ENCODE assay signal across 23 cellular contexts in the genomic region with DNA sequence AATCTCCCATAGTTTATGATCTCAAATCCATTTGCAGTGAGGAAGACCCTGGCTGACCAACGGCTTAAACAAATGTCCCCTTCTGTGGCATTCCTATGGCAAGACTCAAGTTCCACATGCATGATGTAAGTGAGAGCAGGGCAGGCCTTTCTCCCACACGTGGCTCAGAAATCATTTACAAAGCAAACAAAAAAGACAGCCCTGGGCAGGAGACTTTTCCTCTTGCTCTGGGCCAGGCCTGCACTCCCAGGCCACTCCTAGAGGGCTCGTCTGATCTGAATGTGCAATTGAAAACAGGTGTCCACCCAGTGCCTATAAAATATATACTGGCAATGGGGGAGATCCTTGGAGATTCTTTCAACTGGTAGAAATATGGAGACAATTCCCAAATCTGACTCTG.
DNase-seq lines count a peak whose midpoint lies in the region; ATAC-seq, FAIRE-seq and TF ChIP-seq lines count a peak whose summit lies in the region.
"Had no signal": no experiment of that assay in that cellular context is flagged by ENCODE, and none has a peak within 500 bp of the region (broad histone marks: within the 10 kb centered on the region; RNA-seq: fewer than 3 reads in every experiment).

No MANE protein-coding gene starts in this region.

- TF ChIP-seq CTCF in bronchial epithelial cell (IDR thresholded peaks at IDR 0.05; ENCODE audit: insufficient read depth, low read length, severe bottlenecking): no peak
- no peak for TF ChIP-seq CTCF in right lobe of liver (IDR thresholded peaks at IDR 0.05)

- FAIRE-seq in bronchial epithelial cell (lab: Jason Lieb, UNC) (no peak), urothelium cell line (lab: Jason Lieb, UNC) (no peak)
- FAIRE-seq: endometrium had no signal

- H3K4me1 ChIP-seq in right lobe of liver: no peaks in the 10 kb centered on the region
- H3K4me1 ChIP-seq: prostate gland had no signal

- DNase-seq in SIG-M5 treated with dmso at 0.1 percent for 504 hours (lab: John Stamatoyannopoulos, UW; ENCODE audit: unreplicated experiment) (peak; percentile 57), SIG-M5 (lab: John Stamatoyannopoulos, UW) (no peak), bronchial epithelial cell (ENCODE audit: low read depth) (peak; percentile 46), right lobe of liver (peak in 1 of 3 donors; percentile 24), urothelium cell line (ENCODE audit: low spot score) (peak; percentile 16), HPDE6-E6E7 (ENCODE audit: extremely low spot score) (no peak)
- DNase-seq: activated CD4-positive, alpha-beta T cell treated with anti-CD3 and anti-CD28 coated beads, Interleukin-2, amount 10 ng/mL, durations not matched to agents 24 days and 14 days; activated naive CD4-positive, alpha-beta T cell treated with Interleukin-2 at 50 U/mL for 16 hours; aorta; CD4-positive, CD25-positive, alpha-beta regulatory T cell; KG1; naive thymus-derived CD4-positive, alpha-beta T cell; NCI-H1092 treated with DMSO at 0.1 percent for 48 hours; RPMI8226; stimulated activated CD4-positive, alpha-beta T cell treated with anti-CD3 and anti-CD28 coated beads, Interleukin-12 subunit alpha, Interleukin-12 subunit beta, amount 100 ng/mL, for 4 hours; SW 1271; trophoblast cell had no signal

- WGBS in right lobe of liver (ENCODE audit: insufficient coverage, low coverage, low lambda C conversion rate, missing lambda C conversion rate): 22% methylated on average over 3 of the region's 3 CpGs

- H3K27me3 ChIP-seq in bronchial epithelial cell (ENCODE audit: control insufficient read depth, insufficient read depth, low read length) (no peaks in the 10 kb centered on the region), right lobe of liver (no peaks in the 10 kb centered on the region)

- ATAC-seq in right lobe of liver (peak; percentile 69 to 94 (median 82)), HG03457 (IDR thresholded peaks at IDR 0.05; ENCODE audit: unreplicated experiment) (no peak), GM21423 (IDR thresholded peaks at IDR 0.05; ENCODE audit: unreplicated experiment) (no peak)
- ATAC-seq: naive thymus-derived CD4-positive, alpha-beta T cell; stimulated activated effector memory CD8-positive, alpha-beta T cell treated with anti-CD3 and anti-CD28 coated beads, Interleukin-12 subunit alpha, Interleukin-12 subunit beta, amount 100 ng/mL, for 72 hours had no signal

- H3K27ac ChIP-seq in right lobe of liver: no peak overlapping the region
- H3K27ac ChIP-seq: prostate gland had no signal

- H3K36me3 ChIP-seq in bronchial epithelial cell (ENCODE audit: control insufficient read depth, insufficient read depth, low read length): no peaks in the 10 kb centered on the region
- H3K36me3 ChIP-seq in right lobe of liver: no peaks in the 10 kb centered on the region
- H3K36me3 ChIP-seq: prostate gland had no signal

- no peak for TF ChIP-seq POLR2A in right lobe of liver (IDR thresholded peaks at IDR 0.05)

- no peak overlapping the region for H3K4me3 ChIP-seq in bronchial epithelial cell (ENCODE audit: low read depth, low read length)
- H3K4me3 ChIP-seq in right lobe of liver: no peak overlapping the region
- H3K4me3 ChIP-seq: lung, prostate gland had no signal

- no peaks in the 10 kb centered on the region for H3K9me3 ChIP-seq in right lobe of liver
- H3K9me3 ChIP-seq: prostate gland had no signal

- intact Hi-C loops in right lobe of liver (cut with DNase I): no loop called here

Comparison
In these comparisons a context has a peak if more than half of its experiments do, and no peak if none do; other contexts are left out.
1. DNase-seq: peak in SIG-M5 treated with dmso at 0.1 percent for 504 hours (single experiment), bronchial epithelial cell (single experiment) and urothelium cell line (single experiment); none in SIG-M5 (single experiment) and HPDE6-E6E7 (single experiment).
2. ATAC-seq: peak in right lobe of liver (4 of 4); none in HG03457 (single experiment) and GM21423 (single experiment).